2 cellular contexts compared by ENCODE assay signal in the genomic region with DNA sequence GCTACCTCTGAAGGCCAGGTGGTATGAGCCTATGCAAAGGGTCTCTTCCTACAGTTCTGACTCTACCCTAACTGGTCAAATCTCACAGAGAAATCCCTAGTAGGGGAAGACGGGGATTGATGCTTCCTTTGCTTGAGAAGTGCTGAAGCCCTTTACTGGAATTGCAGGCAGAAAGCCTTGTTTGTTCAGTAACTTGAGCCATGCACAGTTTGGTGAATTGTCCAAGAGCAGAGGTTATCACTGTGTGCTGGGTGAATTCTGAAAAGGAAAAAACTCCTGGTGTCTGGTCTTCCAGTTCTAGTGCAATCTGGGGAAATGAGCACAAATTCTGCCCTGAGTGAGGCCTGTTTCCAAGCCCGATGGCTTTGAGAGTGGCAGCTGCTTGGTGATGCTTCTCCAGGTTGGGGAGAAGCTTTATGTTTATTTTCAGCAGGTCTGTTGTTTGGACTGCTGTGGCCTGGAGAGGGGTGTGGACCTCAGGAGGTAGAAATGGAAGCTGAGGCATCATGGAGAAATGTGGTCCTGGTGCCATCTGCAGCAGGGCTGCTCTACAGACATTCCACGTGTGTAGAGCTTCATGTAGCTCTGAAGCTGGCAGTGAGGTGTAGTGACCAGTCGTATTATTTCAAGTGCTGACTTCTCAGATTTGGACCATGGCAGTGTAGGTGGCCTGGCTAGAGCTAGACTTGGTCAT.
TF ChIP-seq lines count a peak whose summit lies in the region.

No MANE protein-coding gene starts in this region.

TF ChIP-seq in SK-N-SH treated with all-trans-retinoic acid at 6 μM for 48 hours, 23 proteins besides CTCF, POLR2A, EP300 and RAD21 (continued from another document):
- TF ChIP-seq, protein P1, sequence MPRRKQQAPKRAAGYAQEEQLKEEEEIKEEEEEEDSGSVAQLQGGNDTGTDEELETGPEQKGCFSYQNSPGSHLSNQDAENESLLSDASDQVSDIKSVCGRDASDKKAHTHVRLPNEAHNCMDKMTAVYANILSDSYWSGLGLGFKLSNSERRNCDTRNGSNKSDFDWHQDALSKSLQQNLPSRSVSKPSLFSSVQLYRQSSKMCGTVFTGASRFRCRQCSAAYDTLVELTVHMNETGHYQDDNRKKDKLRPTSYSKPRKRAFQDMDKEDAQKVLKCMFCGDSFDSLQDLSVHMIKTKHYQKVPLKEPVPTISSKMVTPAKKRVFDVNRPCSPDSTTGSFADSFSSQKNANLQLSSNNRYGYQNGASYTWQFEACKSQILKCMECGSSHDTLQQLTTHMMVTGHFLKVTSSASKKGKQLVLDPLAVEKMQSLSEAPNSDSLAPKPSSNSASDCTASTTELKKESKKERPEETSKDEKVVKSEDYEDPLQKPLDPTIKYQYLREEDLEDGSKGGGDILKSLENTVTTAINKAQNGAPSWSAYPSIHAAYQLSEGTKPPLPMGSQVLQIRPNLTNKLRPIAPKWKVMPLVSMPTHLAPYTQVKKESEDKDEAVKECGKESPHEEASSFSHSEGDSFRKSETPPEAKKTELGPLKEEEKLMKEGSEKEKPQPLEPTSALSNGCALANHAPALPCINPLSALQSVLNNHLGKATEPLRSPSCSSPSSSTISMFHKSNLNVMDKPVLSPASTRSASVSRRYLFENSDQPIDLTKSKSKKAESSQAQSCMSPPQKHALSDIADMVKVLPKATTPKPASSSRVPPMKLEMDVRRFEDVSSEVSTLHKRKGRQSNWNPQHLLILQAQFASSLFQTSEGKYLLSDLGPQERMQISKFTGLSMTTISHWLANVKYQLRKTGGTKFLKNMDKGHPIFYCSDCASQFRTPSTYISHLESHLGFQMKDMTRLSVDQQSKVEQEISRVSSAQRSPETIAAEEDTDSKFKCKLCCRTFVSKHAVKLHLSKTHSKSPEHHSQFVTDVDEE (CRISPR knock-in tag; IDR thresholded peaks at IDR 0.05), result no peak
- TF ChIP-seq TCF4 (CRISPR knock-in tag; IDR thresholded peaks at IDR 0.05; ENCODE audit: borderline replicate concordance) (no peak), RARB (CRISPR knock-in tag; IDR thresholded peaks at IDR 0.05) (no peak), ZNF565 (CRISPR knock-in tag; conservative IDR thresholded peaks at IDR 0.05; ENCODE audit: low read depth) (no peak)

TF ChIP-seq in SK-N-SH, 30 proteins besides CTCF, POLR2A, EP300 and RAD21 (continued from another document):
- TF ChIP-seq, protein P2, sequence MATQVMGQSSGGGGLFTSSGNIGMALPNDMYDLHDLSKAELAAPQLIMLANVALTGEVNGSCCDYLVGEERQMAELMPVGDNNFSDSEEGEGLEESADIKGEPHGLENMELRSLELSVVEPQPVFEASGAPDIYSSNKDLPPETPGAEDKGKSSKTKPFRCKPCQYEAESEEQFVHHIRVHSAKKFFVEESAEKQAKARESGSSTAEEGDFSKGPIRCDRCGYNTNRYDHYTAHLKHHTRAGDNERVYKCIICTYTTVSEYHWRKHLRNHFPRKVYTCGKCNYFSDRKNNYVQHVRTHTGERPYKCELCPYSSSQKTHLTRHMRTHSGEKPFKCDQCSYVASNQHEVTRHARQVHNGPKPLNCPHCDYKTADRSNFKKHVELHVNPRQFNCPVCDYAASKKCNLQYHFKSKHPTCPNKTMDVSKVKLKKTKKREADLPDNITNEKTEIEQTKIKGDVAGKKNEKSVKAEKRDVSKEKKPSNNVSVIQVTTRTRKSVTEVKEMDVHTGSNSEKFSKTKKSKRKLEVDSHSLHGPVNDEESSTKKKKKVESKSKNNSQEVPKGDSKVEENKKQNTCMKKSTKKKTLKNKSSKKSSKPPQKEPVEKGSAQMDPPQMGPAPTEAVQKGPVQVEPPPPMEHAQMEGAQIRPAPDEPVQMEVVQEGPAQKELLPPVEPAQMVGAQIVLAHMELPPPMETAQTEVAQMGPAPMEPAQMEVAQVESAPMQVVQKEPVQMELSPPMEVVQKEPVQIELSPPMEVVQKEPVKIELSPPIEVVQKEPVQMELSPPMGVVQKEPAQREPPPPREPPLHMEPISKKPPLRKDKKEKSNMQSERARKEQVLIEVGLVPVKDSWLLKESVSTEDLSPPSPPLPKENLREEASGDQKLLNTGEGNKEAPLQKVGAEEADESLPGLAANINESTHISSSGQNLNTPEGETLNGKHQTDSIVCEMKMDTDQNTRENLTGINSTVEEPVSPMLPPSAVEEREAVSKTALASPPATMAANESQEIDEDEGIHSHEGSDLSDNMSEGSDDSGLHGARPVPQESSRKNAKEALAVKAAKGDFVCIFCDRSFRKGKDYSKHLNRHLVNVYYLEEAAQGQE (IDR thresholded peaks at IDR 0.05; ENCODE audit: low read depth, low read length), result no peak
- TF ChIP-seq JUND (IDR thresholded peaks at IDR 0.05) (no peak), SIN3A (IDR thresholded peaks at IDR 0.05; ENCODE audit: borderline replicate concordance, low read depth, low read length) (no peak), ELF1 (IDR thresholded peaks at IDR 0.05) (no peak), GATA2 (CRISPR knock-in tag; IDR thresholded peaks at IDR 0.05) (no peak), MXI1 (IDR thresholded peaks at IDR 0.05; ENCODE audit: low read depth, low read length) (no peak), CHD2 (IDR thresholded peaks at IDR 0.05; ENCODE audit: low read length, partially characterized antibody) (no peak), POLR2AphosphoS5 (IDR thresholded peaks at IDR 0.05; ENCODE audit: low read depth, low read length) (no peak)
- TF ChIP-seq, protein P3, sequence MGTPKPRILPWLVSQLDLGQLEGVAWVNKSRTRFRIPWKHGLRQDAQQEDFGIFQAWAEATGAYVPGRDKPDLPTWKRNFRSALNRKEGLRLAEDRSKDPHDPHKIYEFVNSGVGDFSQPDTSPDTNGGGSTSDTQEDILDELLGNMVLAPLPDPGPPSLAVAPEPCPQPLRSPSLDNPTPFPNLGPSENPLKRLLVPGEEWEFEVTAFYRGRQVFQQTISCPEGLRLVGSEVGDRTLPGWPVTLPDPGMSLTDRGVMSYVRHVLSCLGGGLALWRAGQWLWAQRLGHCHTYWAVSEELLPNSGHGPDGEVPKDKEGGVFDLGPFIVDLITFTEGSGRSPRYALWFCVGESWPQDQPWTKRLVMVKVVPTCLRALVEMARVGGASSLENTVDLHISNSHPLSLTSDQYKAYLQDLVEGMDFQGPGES (IDR thresholded peaks at IDR 0.05; ENCODE audit: low read depth, low read length), result no peak
- TF ChIP-seq, protein P4, sequence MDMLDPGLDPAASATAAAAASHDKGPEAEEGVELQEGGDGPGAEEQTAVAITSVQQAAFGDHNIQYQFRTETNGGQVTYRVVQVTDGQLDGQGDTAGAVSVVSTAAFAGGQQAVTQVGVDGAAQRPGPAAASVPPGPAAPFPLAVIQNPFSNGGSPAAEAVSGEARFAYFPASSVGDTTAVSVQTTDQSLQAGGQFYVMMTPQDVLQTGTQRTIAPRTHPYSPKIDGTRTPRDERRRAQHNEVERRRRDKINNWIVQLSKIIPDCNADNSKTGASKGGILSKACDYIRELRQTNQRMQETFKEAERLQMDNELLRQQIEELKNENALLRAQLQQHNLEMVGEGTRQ (IDR thresholded peaks at IDR 0.05; ENCODE audit: borderline replicate concordance, low read depth, low read length), result no peak
